25 cellular contexts compared by ENCODE assay signal in genomic region chr1:162982364-162982763, GRCh38.
A peak's percentile ranks its signal among the peaks of the same experiment; 100 is the strongest.
DNase-seq lines count a peak whose midpoint lies in the region; ATAC-seq, FAIRE-seq and TF ChIP-seq lines count a peak whose summit lies in the region.
"Had no signal": no experiment of that assay in that cellular context is flagged by ENCODE, and none has a peak within 500 bp of the region (broad histone marks: within the 10 kb centered on the region; RNA-seq: fewer than 3 reads in every experiment).

No MANE protein-coding gene starts in this region.

- H3K36me3 ChIP-seq in adipocyte (ENCODE audit: control insufficient read depth, insufficient read depth, low read length, severe bottlenecking) (no peaks in the 10 kb centered on the region), esophagus (ENCODE audit: control insufficient read depth in 2 of 2, insufficient read depth in 2 of 2, low read length in 1 of 2) (no peaks in the 10 kb centered on the region)
- H3K36me3 ChIP-seq: BE2C; BLaER1 treated with 17β-estradiol and CSF1 and Interleukin-3, amounts not matched to agents 10 nM and 100 nM; HAP-1 had no signal

- TF ChIP-seq CTCF in D721Med (IDR thresholded peaks at IDR 0.05; ENCODE audit: insufficient read depth, missing control alignments) (no peak), fibroblast of the aortic adventitia (IDR thresholded peaks at IDR 0.05; ENCODE audit: insufficient read depth, low read length) (no peak)

- no peak overlapping the region for H3K4me3 ChIP-seq in adipocyte (ENCODE audit: low read length)
- no peak overlapping the region for H3K4me3 ChIP-seq in esophagus (ENCODE audit: low read depth in 1 of 2, low read length in 2 of 2)
- no peak overlapping the region for H3K4me3 ChIP-seq in fibroblast of the aortic adventitia (ENCODE audit: low read depth, low read length)
- H3K4me3 ChIP-seq: A549; BLaER1 treated with 17β-estradiol and CSF1 and Interleukin-3, amounts not matched to agents 10 nM and 100 nM; HAP-1 had no signal

- H3K9ac ChIP-seq in adipocyte (ENCODE audit: low read length): no peak overlapping the region
- H3K9ac ChIP-seq: BLaER1 treated with 17β-estradiol and CSF1 and Interleukin-3, amounts not matched to agents 10 nM and 100 nM had no signal

- H3K27me3 ChIP-seq in adipocyte (replicated peaks; ENCODE audit: control insufficient read depth, insufficient read depth, low read length) (no peaks in the 10 kb centered on the region), esophagus (ENCODE audit: control insufficient read depth in 1 of 2, insufficient read depth in 2 of 2, low read length in 2 of 2) (no peaks in the 10 kb centered on the region)
- H3K27me3 ChIP-seq: BE2C; BLaER1 treated with 17β-estradiol and CSF1 and Interleukin-3, amounts not matched to agents 10 nM and 100 nM had no signal

- DNase-seq in D721Med (ENCODE audit: insufficient read length, low spot score) (no peak), adipocyte (ENCODE audit: low read depth) (peak; percentile 28), fibroblast of the aortic adventitia (ENCODE audit: low read depth) (peak; percentile 40), NCI-H748 treated with DMSO at 0.1 percent for 48 hours (lab: John Stamatoyannopoulos, UW) (no peak), SHP77 (lab: John Stamatoyannopoulos, UW) (no peak), NCI-H774 (lab: John Stamatoyannopoulos, UW) (no peak)
- DNase-seq: 8988T; ACHN; AML-193; BE2C; Calu3; CD4-positive, alpha-beta memory T cell; COR-L47; DMS153; DND-41; GOT3; HFFc6 had no signal

- peak overlapping the region; percentile 4 to 42 for H3K27ac ChIP-seq in esophagus (ENCODE audit: low read depth in 2 of 2, low read length in 1 of 2)
- H3K27ac ChIP-seq: A549; BLaER1 treated with 17β-estradiol and CSF1 and Interleukin-3, amounts not matched to agents 10 nM and 100 nM had no signal

- H3K9me3 ChIP-seq in adipocyte (ENCODE audit: control insufficient read depth, low read length): no peaks in the 10 kb centered on the region
- H3K9me3 ChIP-seq in esophagus (ENCODE audit: control insufficient read depth in 2 of 2, insufficient read depth in 1 of 2, low read depth in 1 of 2, low read length in 1 of 2): no peaks in the 10 kb centered on the region
- H3K9me3 ChIP-seq: A549; BE2C; BLaER1 treated with 17β-estradiol and CSF1 and Interleukin-3, amounts not matched to agents 10 nM and 100 nM; HAP-1 had no signal

- peak; percentile 16 for FAIRE-seq in D721Med (lab: Jason Lieb, UNC)
- FAIRE-seq: A549, G401.6, GM12892, H54 had no signal

- H3K4me1 ChIP-seq in adipocyte (ENCODE audit: control insufficient read depth, insufficient read depth, low read length) (no peaks in the 10 kb centered on the region), esophagus (ENCODE audit: control insufficient read depth in 2 of 2, insufficient read depth in 2 of 2, low read length in 1 of 2) (no peaks in the 10 kb centered on the region)
- H3K4me1 ChIP-seq: A549, HAP-1 had no signal

- ATAC-seq in GM21737 (IDR thresholded peaks at IDR 0.05; ENCODE audit: unreplicated experiment): no peak
- ATAC-seq: A549 had no signal

Comparison
In these comparisons a context has a peak if more than half of its experiments do, and no peak if none do; other contexts are left out.
1. DNase-seq: peak in adipocyte (single experiment) and fibroblast of the aortic adventitia (single experiment); none in D721Med (single experiment), NCI-H748 treated with DMSO at 0.1 percent for 48 hours (single experiment), SHP77 (0 of 2) and NCI-H774 (single experiment).